In the genomic region with DNA sequence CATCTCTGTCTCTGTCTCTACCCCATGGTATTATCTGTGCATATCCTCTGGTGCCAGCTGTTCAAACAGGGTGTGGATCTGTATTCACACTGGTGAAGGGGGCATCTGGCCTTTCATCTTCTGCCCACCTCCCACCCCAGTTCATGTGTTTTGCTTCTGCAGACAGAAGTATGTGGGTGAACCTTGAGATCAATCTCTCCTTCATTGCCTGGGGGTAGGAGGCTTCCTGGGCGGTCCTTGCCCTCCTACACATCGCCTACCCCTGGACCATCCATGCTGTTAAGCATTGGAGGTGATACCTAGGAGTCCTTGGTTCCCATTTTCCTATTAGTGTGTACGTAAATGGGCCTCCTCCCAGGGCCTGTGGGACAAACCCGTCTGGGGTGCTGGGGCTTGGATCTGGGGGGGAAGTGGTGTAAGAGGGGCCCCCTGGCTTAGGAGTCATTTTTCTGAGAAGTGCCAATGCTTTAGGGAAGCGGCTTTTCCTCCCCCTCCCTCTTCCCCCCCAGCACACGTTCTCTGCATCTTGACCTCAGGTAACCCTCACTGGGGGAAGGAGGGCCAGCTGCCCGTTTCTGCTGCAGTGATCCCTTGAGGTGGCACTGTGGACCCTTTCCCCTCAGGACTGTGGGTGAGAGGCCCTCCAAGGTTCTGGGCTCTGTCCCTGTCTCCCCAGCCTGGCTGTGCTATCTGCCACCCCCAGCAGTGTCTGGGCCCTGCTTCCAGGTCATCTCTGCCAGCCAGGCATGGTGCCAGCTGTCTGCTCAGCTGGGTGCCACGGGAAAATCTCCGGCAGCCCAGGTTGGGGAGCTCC, we compare ENCODE assay signal across 8 cellular contexts. TPM values are rescaled to one million over a fixed set of nuclear protein-coding genes. Genes with fewer than 3 reads are reported as not detected.
A peak's percentile ranks its signal among the peaks of the same experiment; 100 is the strongest.
DNase-seq lines count a peak whose midpoint lies in the region; ATAC-seq and TF ChIP-seq lines count a peak whose summit lies in the region.

No MANE protein-coding gene starts in this region.

- peak overlapping the region; percentile 33 for H3K4me3 Mint-ChIP-seq in central memory CD8-positive, alpha-beta T cell

- WGBS in ovary, 3 donors = 35 to 41% (median 36%) methylated on average over 9 of the region's 9 CpGs

- H3K36me3 Mint-ChIP-seq in central memory CD8-positive, alpha-beta T cell (ENCODE audit: insufficient read depth) = peaks cover 29% of the 10 kb centered on the region

- intact Hi-C loops in ovary (cut with DNase I) = no loop called here

- H3K4me1 Mint-ChIP-seq in central memory CD8-positive, alpha-beta T cell = peaks cover 83% of the 10 kb centered on the region

- peaks cover 70% of the 10 kb centered on the region for H3K4me1 ChIP-seq in ovary (ENCODE audit: insufficient read depth)

- no peak for TF ChIP-seq POLR2A in ovary (IDR thresholded peaks at IDR 0.05)

- H3K9me3 ChIP-seq in ovary = no peaks in the 10 kb centered on the region

- no peaks in the 10 kb centered on the region for H3K9me3 Mint-ChIP-seq in central memory CD8-positive, alpha-beta T cell

- peak overlapping the region; percentile 34 to 77 for H3K27ac ChIP-seq in ovary

- no peaks in the 10 kb centered on the region for H3K27me3 Mint-ChIP-seq in central memory CD8-positive, alpha-beta T cell

- peak overlapping the region; percentile 68 for H3K27ac Mint-ChIP-seq in central memory CD8-positive, alpha-beta T cell (ENCODE audit: low read depth)

- peak; percentile 85 for DNase-seq in GF-D8 (lab: John Stamatoyannopoulos, UW)
- peak; percentile 37 for DNase-seq in NCI-H2171 (lab: John Stamatoyannopoulos, UW)
- no peak for DNase-seq in central memory CD8-positive, alpha-beta T cell (ENCODE audit: low spot score in 2 of 2)
- DNase-seq in ovary = peak in 1 of 5 donors; percentile 40
- DNase-seq in islet precursor cell = no peak
- DNase-seq in superior temporal gyrus (ENCODE audit: extremely low spot score) = no peak

- TF ChIP-seq EP300 in ovary (IDR thresholded peaks at IDR 0.05) = no peak

- H3K4me3 ChIP-seq in ovary = no peak overlapping the region

- H3K36me3 ChIP-seq in ovary = no peaks in the 10 kb centered on the region

- no peak for TF ChIP-seq CTCF in ovary (IDR thresholded peaks at IDR 0.05)

- H3K27me3 ChIP-seq in ovary = no peaks in the 10 kb centered on the region

- ATAC-seq in central memory CD8-positive, alpha-beta T cell (replicated peaks; ENCODE audit: extremely low read depth, poor library complexity, severe bottlenecking) = no peak
- ATAC-seq in GM18520 (IDR thresholded peaks at IDR 0.05; ENCODE audit: unreplicated experiment) = no peak
- ATAC-seq in HG03565 (IDR thresholded peaks at IDR 0.05; ENCODE audit: unreplicated experiment) = no peak

RNA-seq across cellular contexts. Expression of a gene that starts 21.2 kb away (rescaled TPM):
- total RNA-seq in ovary = 100 to 1,000 TPM in 1 of 7 donors, 10 to 100 TPM in 6; 19.8 to 100 (median 62.2) TPM
- polyA plus RNA-seq in ovary = 10 to 100 TPM; 21.8 to 39.9 TPM

RNA-seq across cellular contexts. Expression of a gene that starts 34.3 kb away (rescaled TPM):
- total RNA-seq in ovary = 1 to 10 TPM in 2 of 7 donors, under 1 TPM in 3, not detected in 2; 0.66 to 1.8 (median 0.92) TPM
- polyA plus RNA-seq in ovary = under 1 TPM in 1 of 2 donors, not detected in 1; 0.24 TPM

RNA-seq across cellular contexts. Expression of a gene that starts 42.5 kb away (rescaled TPM):
- 1 to 10 TPM in 3 of 7 donors, under 1 TPM in 4; 0.34 to 3.8 (median 0.76) TPM for total RNA-seq in ovary
- polyA plus RNA-seq in ovary = 1 to 10 TPM in 1 of 2 donors, under 1 TPM in 1; 0.80 to 3.3 TPM

Comparison
In these comparisons a context has a peak if more than half of its experiments do, and no peak if none do; other contexts are left out.
1. DNase-seq: peak in GF-D8 (single experiment) and NCI-H2171 (single experiment); none in central memory CD8-positive, alpha-beta T cell (0 of 2), islet precursor cell (single experiment) and superior temporal gyrus (single experiment).